ENCODE assay signal across 26 cellular contexts in genomic region chr12:69835048-69835447, GRCh38. TPM values are rescaled to one million over a fixed set of nuclear protein-coding genes. Genes with fewer than 3 reads are reported as not detected.
"Had no signal": no experiment of that assay in that cellular context is flagged by ENCODE, and none has a peak within 500 bp of the region (broad histone marks: within the 10 kb centered on the region; RNA-seq: fewer than 3 reads in every experiment).

No MANE protein-coding gene starts in this region.

- H3K27me3 Mint-ChIP-seq: brain had no signal

- H3K4me1 ChIP-seq: colonic mucosa, gastrocnemius medialis, psoas muscle had no signal

- H3K4me1 Mint-ChIP-seq: activated CD4-positive, alpha-beta T cell treated with anti-CD3 and anti-CD28 coated beads for 36 hours; memory B cell; naive thymus-derived CD8-positive, alpha-beta T cell; stimulated activated effector memory CD8-positive, alpha-beta T cell treated with anti-CD3 and anti-CD28 coated beads, Interleukin-12 subunit alpha, Interleukin-12 subunit beta, amount 100 ng/mL, for 72 hours; WTC11 had no signal

- DNase-seq: activated CD4-positive, alpha-beta T cell treated with anti-CD3 and anti-CD28 coated beads for 36 hours; activated CD4-positive, alpha-beta T cell treated with anti-CD3 and anti-CD28 coated beads, Interleukin-2, amount 50 U/mL, for 48 hours; activated gamma-delta T cell treated with Interleukin-2 at 50 U/mL for 16 hours; activated T-cell treated with anti-CD3 and anti-CD28 coated beads for 4 hours; amniotic stem cell; central memory CD4-positive, alpha-beta T cell; colonic mucosa; gastrocnemius medialis; head of caudate nucleus; kidney; left ventricle myocardium superior; naive thymus-derived CD8-positive, alpha-beta T cell; ovary; psoas muscle; right cardiac atrium; stimulated activated CD4-positive, alpha-beta T cell treated with anti-CD3 and anti-CD28 coated beads, Interleukin-4, amount 100 ng/mL, for 1 hour; stomach had no signal

- H3K9me3 ChIP-seq: colonic mucosa, gastrocnemius medialis, ovary, psoas muscle, stomach had no signal

- H3K27ac ChIP-seq: colonic mucosa, gastrocnemius medialis, ovary, psoas muscle, skin epidermis, stomach had no signal

- H3K4me3 ChIP-seq: colonic mucosa, gastrocnemius medialis, ovary, psoas muscle, skin epidermis, stomach had no signal

- H3K4me3 Mint-ChIP-seq: activated CD4-positive, alpha-beta T cell treated with anti-CD3 and anti-CD28 coated beads for 36 hours; activated naive CD8-positive, alpha-beta T cell; activated T-helper 1 cell treated with anti-CD3 and anti-CD28 coated beads, Interleukin-12 subunit alpha, Interleukin-12 subunit beta, Interleukin-2, Interleukin-4 antibody, amounts not matched to agents 30 ng/mL and 10 ng/mL and 1 ng/mL, durations not matched to agents 14 hours and 24 hours and 36 hours; brain; memory B cell; naive thymus-derived CD8-positive, alpha-beta T cell; stimulated activated effector memory CD8-positive, alpha-beta T cell treated with anti-CD3 and anti-CD28 coated beads, Interleukin-12 subunit alpha, Interleukin-12 subunit beta, amount 100 ng/mL, for 72 hours; T-helper 1 cell treated with Interleukin-12 subunit alpha and Interleukin-12 subunit beta and Interleukin-4 antibody, amounts not matched to agents 30 μg/mL and 1 μg/mL, for 36 hours; type B pancreatic cell; WTC11 had no signal

- H3K36me3 Mint-ChIP-seq: activated naive CD8-positive, alpha-beta T cell; brain; memory B cell; naive thymus-derived CD8-positive, alpha-beta T cell; stimulated activated effector memory CD8-positive, alpha-beta T cell treated with anti-CD3 and anti-CD28 coated beads, Interleukin-12 subunit alpha, Interleukin-12 subunit beta, amount 100 ng/mL, for 72 hours; type B pancreatic cell; WTC11 had no signal

- ATAC-seq: activated CD4-positive, alpha-beta T cell treated with anti-CD3 and anti-CD28 coated beads for 36 hours; gastrocnemius medialis; left ventricle myocardium superior; naive thymus-derived CD8-positive, alpha-beta T cell; psoas muscle; right cardiac atrium; stimulated activated effector memory CD8-positive, alpha-beta T cell treated with anti-CD3 and anti-CD28 coated beads, Interleukin-12 subunit alpha, Interleukin-12 subunit beta, amount 100 ng/mL, for 72 hours; WTC11 had no signal

- H3K9me3 Mint-ChIP-seq: activated T-helper 1 cell treated with anti-CD3 and anti-CD28 coated beads, Interleukin-12 subunit alpha, Interleukin-12 subunit beta, Interleukin-2, Interleukin-4 antibody, amounts not matched to agents 30 ng/mL and 10 ng/mL and 1 ng/mL, durations not matched to agents 14 hours and 24 hours and 36 hours; brain; memory B cell; naive thymus-derived CD8-positive, alpha-beta T cell; stimulated activated effector memory CD8-positive, alpha-beta T cell treated with anti-CD3 and anti-CD28 coated beads, Interleukin-12 subunit alpha, Interleukin-12 subunit beta, amount 100 ng/mL, for 72 hours; T-helper 1 cell treated with Interleukin-12 subunit alpha and Interleukin-12 subunit beta and Interleukin-4 antibody, amounts not matched to agents 30 μg/mL and 1 μg/mL, for 36 hours; type B pancreatic cell; WTC11 had no signal

- H3K27me3 ChIP-seq: colonic mucosa, gastrocnemius medialis, ovary, stomach had no signal

- H3K36me3 ChIP-seq: colonic mucosa, gastrocnemius medialis, ovary, stomach had no signal

- H3K27ac Mint-ChIP-seq: activated CD4-positive, alpha-beta T cell treated with anti-CD3 and anti-CD28 coated beads for 36 hours; activated naive CD8-positive, alpha-beta T cell; activated T-helper 1 cell treated with anti-CD3 and anti-CD28 coated beads, Interleukin-12 subunit alpha, Interleukin-12 subunit beta, Interleukin-2, Interleukin-4 antibody, amounts not matched to agents 30 ng/mL and 10 ng/mL and 1 ng/mL, durations not matched to agents 14 hours and 24 hours and 36 hours; memory B cell; naive thymus-derived CD8-positive, alpha-beta T cell; stimulated activated effector memory CD8-positive, alpha-beta T cell treated with anti-CD3 and anti-CD28 coated beads, Interleukin-12 subunit alpha, Interleukin-12 subunit beta, amount 100 ng/mL, for 72 hours; T-helper 1 cell treated with Interleukin-12 subunit alpha and Interleukin-12 subunit beta and Interleukin-4 antibody, amounts not matched to agents 30 μg/mL and 1 μg/mL, for 36 hours; type B pancreatic cell; WTC11 had no signal

RNA-seq across cellular contexts. Expression of gene MYRFL, which starts 10.0 kb away (rescaled TPM):
- total RNA-seq: activated CD4-positive, alpha-beta T cell treated with anti-CD3 and anti-CD28 coated beads for 36 hours; activated T-helper 1 cell treated with anti-CD3 and anti-CD28 coated beads, Interleukin-12 subunit alpha, Interleukin-12 subunit beta, Interleukin-2, Interleukin-4 antibody, amounts not matched to agents 30 ng/mL and 10 ng/mL and 1 ng/mL, durations not matched to agents 14 hours and 24 hours and 36 hours; left ventricle myocardium superior; naive thymus-derived CD8-positive, alpha-beta T cell had no signal
- polyA plus RNA-seq: naive thymus-derived CD8-positive, alpha-beta T cell had no signal
